In genomic region chr4:1767770-1768366, GRCh38 we compare ENCODE assay signal across 8 cellular contexts. TPM values are rescaled to one million over a fixed set of nuclear protein-coding genes. Genes with fewer than 3 reads are reported as not detected.
DNase-seq lines count a peak whose midpoint lies in the region; ATAC-seq, FAIRE-seq and TF ChIP-seq lines count a peak whose summit lies in the region.

No MANE protein-coding gene starts in this region.

- H3K9ac ChIP-seq in kidney (ENCODE audit: low read length in 2 of 2): peak overlapping the region in 1 of 2 donors; percentile 7

- TF ChIP-seq EP300 in gastroesophageal sphincter (IDR thresholded peaks at IDR 0.05): no peak

- no peak for FAIRE-seq in kidney (lab: Jason Lieb, UNC)

- in situ Hi-C loops in KBM-7 (cut with MboI; ENCODE audit: low pct_unique_long_range_greater_than_20kb, low sequenced_read_pairs): no loop called here

- intact Hi-C loops in ascending aorta (cut with DNase I) (no loop called here), kidney (cut with DNase I) (no loop called here), upper lobe of right lung (cut with DNase I) (no loop called here)

- H3K27ac ChIP-seq in ascending aorta (no peak overlapping the region), kidney (ENCODE audit: low read depth in 2 of 2, low read length in 2 of 2) (no peak overlapping the region), upper lobe of right lung (peak overlapping the region; percentile 78), gastroesophageal sphincter (no peak overlapping the region)

- H3K4me1 ChIP-seq in ascending aorta (peaks cover 0 to 11% of the 10 kb centered on the region in 2 donors), kidney (ENCODE audit: control insufficient read depth in 1 of 2, insufficient read depth in 1 of 2, low read depth in 1 of 2, low read length in 2 of 2) (peaks cover 3 to 20% of the 10 kb centered on the region in 2 donors), upper lobe of right lung (peaks cover 17% of the 10 kb centered on the region), gastroesophageal sphincter (peaks cover 0 to 35% (median 13%) of the 10 kb centered on the region in 3 donors)

- TF ChIP-seq POLR2A in gastroesophageal sphincter (IDR thresholded peaks at IDR 0.05): no peak

- H3K36me3 ChIP-seq in ascending aorta (no peaks in the 10 kb centered on the region), kidney (ENCODE audit: control insufficient read depth in 1 of 2, insufficient read depth in 2 of 2, low read length in 2 of 2) (no peaks in the 10 kb centered on the region), upper lobe of right lung (no peaks in the 10 kb centered on the region), gastroesophageal sphincter (no peaks in the 10 kb centered on the region)

- 72% methylated on average over 7 of the region's 32 CpGs; no CpG with 5 or more reads in 1 of the 2 donors for WGBS in gastroesophageal sphincter (ENCODE audit: low coverage in 1 of 2), 2 donors

- peak in 1 of 3 experiments; percentile 5 for TF ChIP-seq CTCF in ascending aorta (IDR thresholded peaks at IDR 0.05)
- TF ChIP-seq CTCF in kidney (IDR thresholded peaks at IDR 0.05; ENCODE audit: borderline replicate concordance, extremely low read depth, insufficient read depth): peak; percentile 22
- no peak for TF ChIP-seq CTCF in upper lobe of right lung (IDR thresholded peaks at IDR 0.05)
- no peak for TF ChIP-seq CTCF in gastroesophageal sphincter (IDR thresholded peaks at IDR 0.05)

- H3K9me3 ChIP-seq in ascending aorta (no peaks in the 10 kb centered on the region), kidney (ENCODE audit: control insufficient read depth in 1 of 2, low read length in 2 of 2) (no peaks in the 10 kb centered on the region), upper lobe of right lung (no peaks in the 10 kb centered on the region), gastroesophageal sphincter (no peaks in the 10 kb centered on the region)

- H3K27me3 ChIP-seq in ascending aorta (peaks cover 10% of the 10 kb centered on the region), upper lobe of right lung (peaks cover 5% of the 10 kb centered on the region), gastroesophageal sphincter (peaks cover 76% of the 10 kb centered on the region)

- peak overlapping the region; percentile 54 to 57 for H3K4me3 ChIP-seq in ascending aorta
- H3K4me3 ChIP-seq in kidney (ENCODE audit: low read length in 2 of 2): peak overlapping the region in 1 of 2 donors; percentile 13
- peak overlapping the region; percentile 40 for H3K4me3 ChIP-seq in upper lobe of right lung
- peak overlapping the region in 1 of 2 donors; percentile 52 for H3K4me3 ChIP-seq in gastroesophageal sphincter

- peak; percentile 23 for DNase-seq in SIG-M5 treated with dmso at 0.1 percent for 504 hours (lab: John Stamatoyannopoulos, UW; ENCODE audit: unreplicated experiment)
- no peak for DNase-seq in SIG-M5 (lab: John Stamatoyannopoulos, UW)
- peak; percentile 29 for DNase-seq in KBM-7
- no peak for DNase-seq in ascending aorta (ENCODE audit: low spot score in 2 of 2)
- DNase-seq in kidney: no peak
- peak; percentile 91 for DNase-seq in upper lobe of right lung

- ATAC-seq in upper lobe of right lung: peak; percentile 57
- ATAC-seq in GM18868 (IDR thresholded peaks at IDR 0.05; ENCODE audit: unreplicated experiment): no peak
- ATAC-seq in gastroesophageal sphincter: no peak

RNA-seq across cellular contexts. Expression of gene FGFR3, which starts 25.2 kb away (rescaled TPM):
- total RNA-seq in ascending aorta (3.7 TPM), kidney (25.5 TPM), upper lobe of right lung (32.1 TPM), gastroesophageal sphincter (10 to 100 TPM in 1 of 4 donors, 1 to 10 TPM in 3; 1.4 to 17.7 (median 1.8) TPM)
- polyA plus RNA-seq in kidney (ENCODE audit: insufficient read depth, low read depth, low replicate concordance): 28.5 TPM

RNA-seq across cellular contexts. Expression of gene TACC3, which starts 46.5 kb away (rescaled TPM):
- total RNA-seq in ascending aorta (2.7 TPM), kidney (12.2 TPM), upper lobe of right lung (13.3 TPM), gastroesophageal sphincter (1 to 10 TPM; 6.0 to 8.2 (median 7.1) TPM)
- 4.9 TPM for polyA plus RNA-seq in kidney (ENCODE audit: insufficient read depth, low read depth, low replicate concordance)

RNA-seq across cellular contexts. Expression of gene TMEM129, which starts 46.7 kb away (rescaled TPM):
- total RNA-seq in ascending aorta: 192 TPM
- total RNA-seq in kidney: 48.2 TPM
- polyA plus RNA-seq in kidney (ENCODE audit: insufficient read depth, low read depth, low replicate concordance): 60.0 TPM
- 33.2 TPM for total RNA-seq in upper lobe of right lung
- total RNA-seq in gastroesophageal sphincter: 10 to 100 TPM; 46.6 to 94.2 (median 64.6) TPM

RNA-seq across cellular contexts. Expression of gene SLBP, which starts 55.7 kb away (rescaled TPM):
- 218 TPM for total RNA-seq in ascending aorta
- 30.7 TPM for total RNA-seq in kidney
- polyA plus RNA-seq in kidney (ENCODE audit: insufficient read depth, low read depth, low replicate concordance): 42.8 TPM
- 32.8 TPM for total RNA-seq in upper lobe of right lung
- 10 to 100 TPM; 34.1 to 54.0 (median 38.6) TPM for total RNA-seq in gastroesophageal sphincter

Comparison
In these comparisons a context has a peak if more than half of its experiments do, and no peak if none do; other contexts are left out.
1. DNase-seq: peak in SIG-M5 treated with dmso at 0.1 percent for 504 hours (single experiment), KBM-7 (single experiment) and upper lobe of right lung (single experiment); none in SIG-M5 (single experiment), ascending aorta (0 of 2) and kidney (single experiment).